In the genomic region with DNA sequence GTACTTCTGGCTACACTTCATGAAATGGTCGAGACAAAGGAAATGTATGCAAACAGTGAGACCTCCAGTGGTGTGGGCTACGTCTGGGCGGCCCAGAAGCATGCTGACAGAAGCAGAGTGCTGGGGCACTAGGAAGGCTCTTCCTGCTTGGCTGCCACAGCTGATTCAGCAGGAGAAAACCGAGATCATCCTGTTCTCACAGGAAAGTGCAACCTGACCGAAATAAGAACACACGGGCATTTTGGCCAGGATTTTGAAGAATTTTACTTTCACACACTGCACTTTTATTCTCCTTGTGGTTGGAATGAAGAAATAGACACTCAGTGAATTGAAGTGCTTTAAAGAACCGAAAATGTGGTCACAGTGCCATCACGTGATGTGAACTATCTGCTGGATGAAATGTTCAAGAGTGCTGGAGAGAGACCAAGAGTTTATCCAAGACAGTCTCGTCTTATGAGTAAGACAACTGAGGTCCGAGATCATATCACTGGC, we compare ENCODE assay signal across 11 cellular contexts.
DNase-seq lines count a peak whose midpoint lies in the region; ATAC-seq, FAIRE-seq and TF ChIP-seq lines count a peak whose summit lies in the region.
"Had no signal": no experiment of that assay in that cellular context is flagged by ENCODE, and none has a peak within 500 bp of the region (broad histone marks: within the 10 kb centered on the region; RNA-seq: fewer than 3 reads in every experiment).

No MANE protein-coding gene starts in this region.

- ATAC-seq in HepG2 (no peak), HG02642 (IDR thresholded peaks at IDR 0.05; ENCODE audit: poor library complexity, unreplicated experiment) (no peak)
- ATAC-seq: T-cell had no signal

- H3K4me3 ChIP-seq in breast epithelium (peak overlapping the region in 1 of 3 donors; percentile 0), HepG2 (replicated peaks in 1 of 3; ENCODE audit: insufficient read depth in 1 of 3, low read depth in 2 of 3, low read length in 3 of 3) (no peak overlapping the region)
- H3K4me3 ChIP-seq: thoracic aorta had no signal

- no peak for TF ChIP-seq EP300 in HepG2 (IDR thresholded peaks at IDR 0.05; ENCODE audit: low read depth in 2 of 2, low read length in 2 of 2)
- no peak for TF ChIP-seq EP300 in HepG2 (CRISPR knock-in tag; IDR thresholded peaks at IDR 0.05; ENCODE audit: borderline replicate concordance)

- 4% methylated on average over 10 of the region's 10 CpGs for WGBS in HepG2 (ENCODE audit: low lambda C conversion rate)

- no peaks in the 10 kb centered on the region for H3K36me3 ChIP-seq in breast epithelium
- no peaks in the 10 kb centered on the region for H3K36me3 ChIP-seq in HepG2 (replicated peaks in 1 of 2; ENCODE audit: control insufficient read depth in 1 of 2, insufficient read depth in 2 of 2, low read length in 2 of 2)
- H3K36me3 ChIP-seq: thoracic aorta had no signal

- no peak overlapping the region for H3K9ac ChIP-seq in HepG2 (ENCODE audit: insufficient read depth, low read depth, low read length)

- H3K27ac Mint-ChIP-seq in HFFc6 = peak overlapping the region; percentile 74
- H3K27ac Mint-ChIP-seq: T-cell had no signal

- no peak for FAIRE-seq in HepG2 (lab: Jason Lieb, UNC)

- TF ChIP-seq RAD21 in HepG2 (CRISPR knock-in tag; IDR thresholded peaks at IDR 0.05) = no peak

- no peaks in the 10 kb centered on the region for H4K20me1 ChIP-seq in HepG2 (ENCODE audit: insufficient read depth, low read length)

- H3K4me1 ChIP-seq in breast epithelium = peaks cover 0 to 5% of the 10 kb centered on the region in 2 donors
- no peaks in the 10 kb centered on the region for H3K4me1 ChIP-seq in HepG2 (ENCODE audit: insufficient read depth, low read length)

- intact Hi-C loops in breast epithelium (cut with DNase I; ENCODE audit: low total_unique reads) (no loop called here), HepG2 (cut with micrococcal nuclease; ENCODE audit: unreplicated experiment) (no loop called here)

- H3K79me2 ChIP-seq in HepG2 (ENCODE audit: insufficient read depth, low read length) = no peaks in the 10 kb centered on the region

- H3K4me3 Mint-ChIP-seq in HFFc6 = peak overlapping the region; percentile 74
- H3K4me3 Mint-ChIP-seq: T-cell had no signal

- H3K9me3 ChIP-seq in breast epithelium (no peaks in the 10 kb centered on the region), HepG2 (ENCODE audit: low read length) (no peaks in the 10 kb centered on the region)
- H3K9me3 ChIP-seq: thoracic aorta had no signal

- H3K27me3 ChIP-seq in breast epithelium = no peaks in the 10 kb centered on the region
- H3K27me3 ChIP-seq in HepG2 (ENCODE audit: control insufficient read depth in 1 of 2, insufficient read depth in 2 of 2, low read length in 2 of 2) = peaks cover 0 to 5% of the 10 kb centered on the region in 2 experiments; a peak in 2 of 5 replicates

- H2AFZ ChIP-seq in HepG2 (ENCODE audit: low read length) = no peak overlapping the region

- DNase-seq in AG09319 (ENCODE audit: extremely low read depth, low read depth) = peak; percentile 45
- peak; percentile 90 for DNase-seq in HFFc6
- DNase-seq in breast epithelium (ENCODE audit: low spot score in 2 of 2) = peak in 1 of 2 donors; percentile 45
- DNase-seq in HepG2 (ENCODE audit: low spot score) = no peak
- DNase-seq in stimulated activated CD4-positive, alpha-beta T cell treated with anti-CD3 and anti-CD28 coated beads, Interleukin-12 subunit alpha, Interleukin-12 subunit beta, amount 100 ng/mL, for 4 hours = no peak
- DNase-seq in substantia nigra (lab: John Stamatoyannopoulos, UW) = no peak
- DNase-seq in RWPE1 (ENCODE audit: low spot score) = no peak
- DNase-seq: NCI-H187, T-cell had no signal

- CTCF ChIA-PET in HepG2 (lab: Yijun Ruan, JAX; ENCODE audit: low intra/inter-chr PET ratio, low total read pairs) (no interaction called here), RWPE1 (lab: Yijun Ruan, JAX) (no interaction called here)

- no TSS peak for BruUV-seq in HepG2 (replicated peaks; lab: Mats Ljungman, UMichigan)

- peaks cover 55% of the 10 kb centered on the region for H3K4me1 Mint-ChIP-seq in HFFc6 (ENCODE audit: low read depth)
- H3K4me1 Mint-ChIP-seq: T-cell had no signal

- H3K4me2 ChIP-seq in HepG2 (ENCODE audit: low read depth, low read length) = no peak overlapping the region

- no peaks in the 10 kb centered on the region; the same call in 1 of the 2 replicates for H3K27me3 Mint-ChIP-seq in HFFc6 (ENCODE audit: insufficient read depth)

- peaks cover 5% of the 10 kb centered on the region; the same call in 1 of the 2 replicates for H3K36me3 Mint-ChIP-seq in HFFc6 (ENCODE audit: low read depth)
- H3K36me3 Mint-ChIP-seq: T-cell had no signal

- H3K27ac ChIP-seq in breast epithelium (peak overlapping the region; percentile 1 to 31), HepG2 (ENCODE audit: extremely low read length, insufficient read depth, low read length) (no peak overlapping the region), substantia nigra (ENCODE audit: low read depth, low read length, poor library complexity, severe bottlenecking) (no peak overlapping the region), RWPE1 (no peak overlapping the region)
- H3K27ac ChIP-seq: thoracic aorta had no signal

- POLR2A ChIA-PET in HepG2 (lab: Yijun Ruan, JAX) = no interaction called here
- POLR2A ChIA-PET in RWPE1 (lab: Yijun Ruan, JAX; ENCODE audit: low non-redundant PET) = no interaction called here

- TF ChIP-seq CTCF in AG09319 (IDR thresholded peaks at IDR 0.05; ENCODE audit: low read depth, low read length) (peak; percentile 22), HFFc6 (IDR thresholded peaks at IDR 0.05) (peak; percentile 76), breast epithelium (IDR thresholded peaks at IDR 0.05) (peak; percentile 12 to 49 (median 34)), HepG2 (CRISPR knock-in tag; IDR thresholded peaks at IDR 0.05) (no peak), RWPE1 (conservative IDR thresholded peaks at IDR 0.05; ENCODE audit: low read depth) (no peak)

- no peaks in the 10 kb centered on the region for H3K9me3 Mint-ChIP-seq in HFFc6

- TF ChIP-seq POLR2A in breast epithelium (IDR thresholded peaks at IDR 0.05) = no peak
- no peak for TF ChIP-seq POLR2A in HepG2 (IDR thresholded peaks at IDR 0.05; ENCODE audit: insufficient read depth in 1 of 2, low read depth in 2 of 2, low read length in 2 of 2)

- in situ Hi-C loops in HepG2 (cut with HindIII; ENCODE audit: extremely low pct_ligation_motif_present, low pct_unique_long_range_greater_than_20kb) = no loop called here

TF ChIP-seq in HepG2, 621 proteins besides CTCF, POLR2A, EP300 and RAD21:
- TF ChIP-seq ZNF567 (CRISPR knock-in tag; IDR thresholded peaks at IDR 0.05; ENCODE audit: borderline replicate concordance) (no peak), RAD51 (IDR thresholded peaks at IDR 0.05; ENCODE audit: borderline replicate concordance) (peak; percentile 19; the same call in 1 of the 2 replicates), FOXA3 (CRISPR knock-in tag; IDR thresholded peaks at IDR 0.05) (no peak), ZBTB38 (CRISPR knock-in tag; IDR thresholded peaks at IDR 0.05) (no peak)

Comparison
In these comparisons a context has a peak if more than half of its experiments do, and no peak if none do; other contexts are left out.
1. DNase-seq: peak in AG09319 (single experiment) and HFFc6 (single experiment); none in HepG2 (single experiment), stimulated activated CD4-positive, alpha-beta T cell treated with anti-CD3 and anti-CD28 coated beads, Interleukin-12 subunit alpha, Interleukin-12 subunit beta, amount 100 ng/mL, for 4 hours (single experiment), substantia nigra (0 of 49) and RWPE1 (single experiment).
2. CTCF ChIP-seq: peak in AG09319 (single experiment), HFFc6 (single experiment) and breast epithelium (3 of 3); none in HepG2 (single experiment) and RWPE1 (single experiment).
3. H3K27ac ChIP-seq: peak in breast epithelium (2 of 2); none in HepG2 (single experiment), substantia nigra (single experiment) and RWPE1 (single experiment).